ENCODE assay signal across 24 cellular contexts in the genomic region with DNA sequence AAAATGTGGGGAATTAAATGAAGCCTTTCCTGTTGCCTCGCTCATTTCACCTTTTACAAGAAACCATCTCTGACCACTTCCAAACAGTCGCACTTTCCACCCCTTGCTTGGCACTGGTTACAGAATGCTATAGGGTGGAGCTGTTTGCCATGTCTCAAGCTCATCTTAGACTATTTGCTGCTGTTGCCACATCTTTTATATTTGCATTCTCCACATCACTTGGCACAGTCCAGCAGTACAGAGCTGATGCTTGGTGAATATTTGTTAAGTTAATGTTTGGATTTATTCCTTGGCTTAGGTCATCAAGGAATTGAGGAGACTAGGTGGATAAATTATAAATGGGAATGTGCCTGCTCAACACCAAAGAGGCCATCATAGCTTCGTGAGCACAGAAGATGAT. TPM values are rescaled to one million over a fixed set of nuclear protein-coding genes. Genes with fewer than 3 reads are reported as not detected.
"Had no signal": no experiment of that assay in that cellular context is flagged by ENCODE, and none has a peak within 500 bp of the region (broad histone marks: within the 10 kb centered on the region; RNA-seq: fewer than 3 reads in every experiment).

No MANE protein-coding gene starts in this region.

- H3K36me3 Mint-ChIP-seq: activated naive CD8-positive, alpha-beta T cell treated with anti-CD3 and anti-CD28 coated beads, Interleukin-2, amount 10 ng/mL, durations not matched to agents 7 days and 5 days; memory B cell; naive B cell; neural progenitor cell; stimulated activated naive B cell treated with anti-CD40 and anti-IgM and Interleukin-4, amounts not matched to agents 10 μg/mL and 1 μg/mL and 100 μg/mL, for 72 hours had no signal

- H3K9me3 ChIP-seq: breast epithelium, colonic mucosa had no signal

- H3K9me3 Mint-ChIP-seq: activated naive CD8-positive, alpha-beta T cell treated with anti-CD3 and anti-CD28 coated beads, Interleukin-2, amount 10 ng/mL, durations not matched to agents 7 days and 5 days; endodermal cell; memory B cell; neural progenitor cell; stimulated activated naive B cell treated with anti-CD40 and anti-IgM and Interleukin-4, amounts not matched to agents 10 μg/mL and 1 μg/mL and 100 μg/mL, for 72 hours had no signal

- H3K4me2 ChIP-seq: neural progenitor cell had no signal

- DNase-seq: activated CD4-positive, alpha-beta T cell treated with anti-CD3 and anti-CD28 coated beads, Interleukin-2, amount 50 U/mL, for 4 hours; activated naive CD4-positive, alpha-beta T cell treated with Interleukin-2 at 50 U/mL for 16 hours; activated naive CD8-positive, alpha-beta T cell treated with anti-CD3 and anti-CD28 coated beads, Interleukin-2, amount 10 ng/mL, durations not matched to agents 7 days and 5 days; activated T-cell treated with anti-CD3 and anti-CD28 coated beads, Interleukin-2, amount 50 U/mL, for 48 hours; amniotic stem cell; colonic mucosa; endodermal cell; foreskin fibroblast; hippocampal formation; naive B cell; posterior cingulate gyrus; small intestine; stimulated activated CD4-positive, alpha-beta T cell treated with anti-CD3 and anti-CD28 coated beads, Interleukin-15, amount 100 ng/mL, for 24 hours; stimulated activated CD8-positive, alpha-beta memory T cell treated with anti-CD3 and anti-CD28 coated beads, Interleukin-4, amount 100 ng/mL, for 48 hours; stimulated activated naive B cell treated with anti-CD40 and anti-IgM and Interleukin-4, amounts not matched to agents 10 μg/mL and 1 μg/mL and 100 μg/mL, for 72 hours; trophoblast cell had no signal

- ATAC-seq: activated CD4-positive, CD25-positive, alpha-beta regulatory T cell treated with anti-CD3 and anti-CD28 coated beads, Interleukin-2, amount 50 U/mL, for 24 hours; sciatic nerve; stimulated activated naive B cell treated with anti-CD40 and anti-IgM and Interleukin-4, amounts not matched to agents 10 μg/mL and 1 μg/mL and 100 μg/mL, for 72 hours had no signal

- H3K27ac Mint-ChIP-seq: activated naive CD8-positive, alpha-beta T cell treated with anti-CD3 and anti-CD28 coated beads, Interleukin-2, amount 10 ng/mL, durations not matched to agents 7 days and 5 days; memory B cell; naive B cell; neural progenitor cell; stimulated activated naive B cell treated with anti-CD40 and anti-IgM and Interleukin-4, amounts not matched to agents 10 μg/mL and 1 μg/mL and 100 μg/mL, for 72 hours had no signal

- H3K27ac ChIP-seq: colonic mucosa, epithelial cell of prostate, neural progenitor cell, VCaP had no signal

- H3K9ac ChIP-seq: neural progenitor cell had no signal

- H3K27me3 Mint-ChIP-seq: activated naive CD8-positive, alpha-beta T cell treated with anti-CD3 and anti-CD28 coated beads, Interleukin-2, amount 10 ng/mL, durations not matched to agents 7 days and 5 days had no signal

- H3K4me3 ChIP-seq: breast epithelium, colonic mucosa, neural progenitor cell had no signal

- H3K27me3 ChIP-seq: breast epithelium, colonic mucosa, neural progenitor cell had no signal

- H3K4me1 ChIP-seq: breast epithelium, neural progenitor cell had no signal

- H2AFZ ChIP-seq: neural progenitor cell had no signal

- H3K4me1 Mint-ChIP-seq: memory B cell; naive B cell; stimulated activated naive B cell treated with anti-CD40 and anti-IgM and Interleukin-4, amounts not matched to agents 10 μg/mL and 1 μg/mL and 100 μg/mL, for 72 hours had no signal

- H3K36me3 ChIP-seq: breast epithelium, colonic mucosa, neural progenitor cell had no signal

- H3K4me3 Mint-ChIP-seq: endodermal cell; memory B cell; naive B cell; neural progenitor cell; stimulated activated naive B cell treated with anti-CD40 and anti-IgM and Interleukin-4, amounts not matched to agents 10 μg/mL and 1 μg/mL and 100 μg/mL, for 72 hours had no signal

RNA-seq across cellular contexts. Expression of a gene that starts 53.2 kb away (rescaled TPM):
- total RNA-seq: activated naive CD8-positive, alpha-beta T cell treated with anti-CD3 and anti-CD28 coated beads, Interleukin-2, amount 10 ng/mL, durations not matched to agents 7 days and 5 days; T-helper 2 cell treated with Interferon-gamma antibody and Interleukin-4, amounts not matched to agents 100 ng/mL and 5 ng/mL, for 36 hours had no signal
